In genomic region chr3:79531566-79532295, GRCh38 we compare ENCODE assay signal across 27 cellular contexts.
"Had no signal": no experiment of that assay in that cellular context is flagged by ENCODE, and none has a peak within 500 bp of the region (broad histone marks: within the 10 kb centered on the region; RNA-seq: fewer than 3 reads in every experiment).

No MANE protein-coding gene starts in this region.

- H3K27me3 Mint-ChIP-seq: naive thymus-derived CD4-positive, alpha-beta T cell; natural killer cell treated with Interleukin-12 subunit alpha and Interleukin-12 subunit beta and Interleukin-15 and Interleukin-18, amount 100 ng/mL, for 72 hours; progenitor cell of endocrine pancreas; stimulated activated naive B cell treated with anti-CD40 and anti-IgM and Interleukin-4, amounts not matched to agents 10 μg/mL and 1 μg/mL and 100 μg/mL, for 72 hours; stimulated activated naive CD8-positive, alpha-beta T cell treated with anti-CD3 and anti-CD28 coated beads, Interleukin-15, Interleukin-2, amounts not matched to agents 100 ng/mL and 50 ng/mL, for 24 hours; type B pancreatic cell had no signal

- H3K79me2 ChIP-seq: parathyroid adenoma had no signal

- H3K36me3 ChIP-seq: heart left ventricle, left ventricle myocardium inferior, right atrium auricular region, right lobe of liver, suprapubic skin, thoracic aorta, tibial artery, uterus had no signal

- H3K9ac ChIP-seq: parathyroid adenoma had no signal

- ATAC-seq: heart left ventricle; mucosa of descending colon; naive thymus-derived CD4-positive, alpha-beta T cell; natural killer cell treated with Interleukin-12 subunit alpha and Interleukin-12 subunit beta and Interleukin-15 and Interleukin-18, amount 100 ng/mL, for 72 hours; right lobe of liver; stimulated activated naive B cell treated with anti-CD40 and anti-IgM and Interleukin-4, amounts not matched to agents 10 μg/mL and 1 μg/mL and 100 μg/mL, for 72 hours had no signal

- H2AFZ ChIP-seq: parathyroid adenoma had no signal

- H3K4me3 Mint-ChIP-seq: naive thymus-derived CD4-positive, alpha-beta T cell; natural killer cell treated with Interleukin-12 subunit alpha and Interleukin-12 subunit beta and Interleukin-15 and Interleukin-18, amount 100 ng/mL, for 72 hours; neural crest cell; stimulated activated naive B cell treated with anti-CD40 and anti-IgM and Interleukin-4, amounts not matched to agents 10 μg/mL and 1 μg/mL and 100 μg/mL, for 72 hours; stimulated activated naive CD8-positive, alpha-beta T cell treated with anti-CD3 and anti-CD28 coated beads, Interleukin-15, Interleukin-2, amounts not matched to agents 100 ng/mL and 50 ng/mL, for 24 hours; type B pancreatic cell had no signal

- H3K36me3 Mint-ChIP-seq: naive thymus-derived CD4-positive, alpha-beta T cell; natural killer cell treated with Interleukin-12 subunit alpha and Interleukin-12 subunit beta and Interleukin-15 and Interleukin-18, amount 100 ng/mL, for 72 hours; stimulated activated naive B cell treated with anti-CD40 and anti-IgM and Interleukin-4, amounts not matched to agents 10 μg/mL and 1 μg/mL and 100 μg/mL, for 72 hours; type B pancreatic cell had no signal

- H3K9me3 Mint-ChIP-seq: neural crest cell, type B pancreatic cell had no signal

- H3K27ac Mint-ChIP-seq: naive thymus-derived CD4-positive, alpha-beta T cell; natural killer cell treated with Interleukin-12 subunit alpha and Interleukin-12 subunit beta and Interleukin-15 and Interleukin-18, amount 100 ng/mL, for 72 hours; progenitor cell of endocrine pancreas; stimulated activated naive B cell treated with anti-CD40 and anti-IgM and Interleukin-4, amounts not matched to agents 10 μg/mL and 1 μg/mL and 100 μg/mL, for 72 hours; stimulated activated naive CD8-positive, alpha-beta T cell treated with anti-CD3 and anti-CD28 coated beads, Interleukin-15, Interleukin-2, amounts not matched to agents 100 ng/mL and 50 ng/mL, for 24 hours; type B pancreatic cell had no signal

- H3K27me3 ChIP-seq: heart left ventricle, right atrium auricular region, right lobe of liver, suprapubic skin, tibial artery, uterus had no signal

- H3K4me3 ChIP-seq: heart left ventricle, left ventricle myocardium inferior, lung, mucosa of descending colon, right atrium auricular region, right lobe of liver, skin epidermis, suprapubic skin, thoracic aorta, tibial artery, uterus had no signal

- H3K4me1 ChIP-seq: heart left ventricle, left ventricle myocardium inferior, parathyroid adenoma, right atrium auricular region, right lobe of liver, suprapubic skin, tibial artery, uterus had no signal

- H3K4me1 Mint-ChIP-seq: naive thymus-derived CD4-positive, alpha-beta T cell; neural crest cell; stimulated activated naive B cell treated with anti-CD40 and anti-IgM and Interleukin-4, amounts not matched to agents 10 μg/mL and 1 μg/mL and 100 μg/mL, for 72 hours had no signal

- DNase-seq: heart left ventricle; hypothalamus; islet precursor cell; left ventricle myocardium inferior; midbrain; mucosa of descending colon; naive thymus-derived CD4-positive, alpha-beta T cell; nucleus accumbens; right lobe of liver; stimulated activated CD4-positive, alpha-beta T cell treated with anti-CD3 and anti-CD28 coated beads, Interleukin-12 subunit alpha, Interleukin-12 subunit beta, amount 100 ng/mL, for 4 hours; stimulated activated CD4-positive, alpha-beta T cell treated with anti-CD3 and anti-CD28 coated beads, Interleukin-15, amount 100 ng/mL, for 24 hours; stimulated activated CD4-positive, alpha-beta T cell treated with anti-CD3 and anti-CD28 coated beads, Interleukin-2, amount 100 ng/mL, for 24 hours; stimulated activated CD4-positive, alpha-beta T cell treated with anti-CD3 and anti-CD28 coated beads, Interleukin-4, amount 100 ng/mL, for 1 hour; stimulated activated naive B cell treated with anti-CD40 and anti-IgM and Interleukin-4, amounts not matched to agents 10 μg/mL and 1 μg/mL and 100 μg/mL, for 72 hours; tibial artery; uterus had no signal

- H3K27ac ChIP-seq: heart left ventricle, left ventricle myocardium inferior, parathyroid adenoma, right atrium auricular region, right lobe of liver, skin epidermis, suprapubic skin, thoracic aorta, tibial artery, uterus had no signal

- H3K9me3 ChIP-seq: heart left ventricle, left ventricle myocardium inferior, mucosa of descending colon, right atrium auricular region, right lobe of liver, suprapubic skin, thoracic aorta, tibial artery, uterus had no signal
